In genomic region chr19:12581100-12581499, GRCh38 we compare ENCODE assay signal across 25 cellular contexts.
"Had no signal": no experiment of that assay in that cellular context is flagged by ENCODE, and none has a peak within 500 bp of the region (broad histone marks: within the 10 kb centered on the region; RNA-seq: fewer than 3 reads in every experiment).

No MANE protein-coding gene starts in this region.

- ATAC-seq: activated CD8-positive, alpha-beta T cell treated with anti-CD3 and anti-CD28 coated beads, Interleukin-2, amount 10 ng/mL, durations not matched to agents 7 days and 5 days; activated naive CD4-positive, alpha-beta T cell treated with anti-CD3 and anti-CD28 coated beads, Interleukin-2, amount 50 U/mL, for 72 hours; effector memory CD8-positive, alpha-beta T cell; sciatic nerve; stimulated activated memory B cell treated with anti-CD40 and anti-IgM and Interleukin-4, amounts not matched to agents 10 μg/mL and 1 μg/mL and 100 μg/mL, for 72 hours had no signal

- H3K4me1 ChIP-seq: adrenal gland, gastroesophageal sphincter, stomach, suprapubic skin, tibial nerve had no signal

- FAIRE-seq: astrocyte, colon, islet of Langerhans, small intestine had no signal

- H3K27ac ChIP-seq: adrenal gland, stomach, suprapubic skin, tibial nerve had no signal

- DNase-seq: activated CD4-positive, alpha-beta T cell treated with anti-CD3 and anti-CD28 coated beads for 1 hour; activated CD4-positive, alpha-beta T cell treated with anti-CD3 and anti-CD28 coated beads, Interleukin-2, amount 50 U/mL, for 1 hour; activated CD8-positive, alpha-beta T cell treated with anti-CD3 and anti-CD28 coated beads, Interleukin-2, amount 10 ng/mL, durations not matched to agents 7 days and 5 days; activated gamma-delta T cell treated with Interleukin-2 at 50 U/mL for 16 hours; activated T-cell treated with anti-CD3 and anti-CD28 coated beads, Interleukin-2, amount 50 U/mL, for 1 hour; adrenal gland; effector memory CD8-positive, alpha-beta T cell; head of caudate nucleus; hypothalamus; mesenchymal stem cell; naive B cell; nucleus accumbens; posterior cingulate gyrus; small intestine; stomach; T-helper 9 cell had no signal

- H3K27me3 ChIP-seq: adrenal gland, gastroesophageal sphincter, stomach, suprapubic skin, tibial nerve had no signal

- H3K4me3 ChIP-seq: adrenal gland, gastroesophageal sphincter, stomach, suprapubic skin, tibial nerve had no signal
